Comparison of ENCODE assay signal across 19 cellular contexts in the genomic region with DNA sequence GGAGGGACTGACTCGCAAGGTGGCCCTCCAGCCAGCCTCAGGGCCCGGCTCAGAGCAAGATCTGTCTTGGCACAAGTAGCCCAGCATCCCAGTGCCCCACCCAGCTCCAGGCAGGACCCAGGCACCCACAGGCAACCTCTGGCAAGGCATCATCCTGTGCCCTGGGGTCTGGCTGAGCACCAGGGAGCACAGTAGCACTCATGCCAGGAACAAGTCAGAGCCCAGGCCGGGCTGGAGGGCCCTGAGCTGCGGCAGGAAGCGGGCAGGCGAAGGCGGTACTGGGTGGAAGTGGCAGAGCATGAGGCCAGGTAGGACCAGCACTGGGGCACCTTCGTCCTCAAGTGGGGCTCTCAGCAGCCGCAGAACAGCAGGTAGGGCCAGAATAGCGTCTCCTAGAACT. TPM values are rescaled to one million over a fixed set of nuclear protein-coding genes. Genes with fewer than 3 reads are reported as not detected.
DNase-seq lines count a peak whose midpoint lies in the region; ATAC-seq, FAIRE-seq and TF ChIP-seq lines count a peak whose summit lies in the region.
"Had no signal": no experiment of that assay in that cellular context is flagged by ENCODE, and none has a peak within 500 bp of the region (broad histone marks: within the 10 kb centered on the region; RNA-seq: fewer than 3 reads in every experiment).

No MANE protein-coding gene starts in this region.

- H2BK120ac ChIP-seq in neuronal stem cell (ENCODE audit: low read depth, low read length), result no peak overlapping the region

- H3K9ac ChIP-seq in HepG2 (ENCODE audit: insufficient read depth, low read depth, low read length) (no peak overlapping the region), neuronal stem cell (ENCODE audit: low read depth, low read length, poor library complexity) (peak overlapping the region; percentile 54)

- peak overlapping the region; percentile 85 for H2AK5ac ChIP-seq in neuronal stem cell (ENCODE audit: low read depth, low read length)

- H3K14ac ChIP-seq in neuronal stem cell (ENCODE audit: low read length), result peak overlapping the region; percentile 67

- peak overlapping the region; percentile 50 for H4K8ac ChIP-seq in neuronal stem cell (ENCODE audit: low read depth, low read length)

- H3K18ac ChIP-seq in neuronal stem cell (ENCODE audit: low read length), result peak overlapping the region; percentile 66

- H3K27ac ChIP-seq in A549, result peak overlapping the region in 1 of 2 experiments; percentile 80; a peak in 4 of 6 replicates
- no peak overlapping the region for H3K27ac ChIP-seq in HepG2 (ENCODE audit: extremely low read length, insufficient read depth, low read length)
- H3K27ac ChIP-seq in neuronal stem cell (replicated peaks; ENCODE audit: low read length), result no peak overlapping the region

- 94% methylated on average over 3 of the region's 10 CpGs for WGBS in A549 (ENCODE audit: missing lambda C conversion rate)
- no CpG with 5 or more reads among the region's 10 CpGs for WGBS in HepG2 (ENCODE audit: low lambda C conversion rate)
- no CpG with 5 or more reads among the region's 10 CpGs for WGBS in neuronal stem cell (ENCODE audit: extremely low coverage in 2 of 2, insufficient read length in 2 of 2, insufficient replicate concordance in 1 of 2), 2 donors

- no peak overlapping the region for H2BK12ac ChIP-seq in neuronal stem cell (ENCODE audit: low read length)

- H3K4me2 ChIP-seq in A549 (peak overlapping the region; percentile 1; the same call in 1 of the 3 replicates), HepG2 (ENCODE audit: low read depth, low read length) (no peak overlapping the region), neuronal stem cell (ENCODE audit: insufficient read depth, low read length, poor library complexity, severe bottlenecking) (no peak overlapping the region)

- CTCF ChIA-PET in A549 (lab: Yijun Ruan, JAX) (interaction anchor here (1.2 kb wide), 1 partner anchor 10 kb away, joined by 3 read pairs; no protein-coding TSS in a partner anchor), HepG2 (lab: Yijun Ruan, JAX; ENCODE audit: low intra/inter-chr PET ratio, low total read pairs) (no interaction called here)

- H4K20me1 ChIP-seq in HepG2 (ENCODE audit: insufficient read depth, low read length), result no peaks in the 10 kb centered on the region

- H2AFZ ChIP-seq in HepG2 (ENCODE audit: low read length), result no peak overlapping the region
- H2AFZ ChIP-seq in neuronal stem cell (ENCODE audit: low read length), result no peak overlapping the region

- intact Hi-C loops in HepG2 (cut with micrococcal nuclease; ENCODE audit: unreplicated experiment), result no loop called here

- H3K23ac ChIP-seq in neuronal stem cell (ENCODE audit: low read depth, low read length, poor library complexity), result no peak overlapping the region

- no peak for TF ChIP-seq POLR2A in A549 (IDR thresholded peaks at IDR 0.05; ENCODE audit: low read length)
- no peak for TF ChIP-seq POLR2A in HepG2 (IDR thresholded peaks at IDR 0.05; ENCODE audit: insufficient read depth in 1 of 2, low read depth in 2 of 2, low read length in 2 of 2)

- BruUV-seq in HepG2 (replicated peaks; lab: Mats Ljungman, UMichigan), result no TSS peak

- no peak overlapping the region for H2BK5ac ChIP-seq in neuronal stem cell (ENCODE audit: low read length)

- TF ChIP-seq EP300 in A549 (IDR thresholded peaks at IDR 0.05) (no peak), HepG2 (IDR thresholded peaks at IDR 0.05; ENCODE audit: low read depth in 2 of 2, low read length in 2 of 2) (no peak), HepG2 (CRISPR knock-in tag; IDR thresholded peaks at IDR 0.05; ENCODE audit: borderline replicate concordance) (no peak)

- H3K4me1 ChIP-seq in A549 (peaks cover 58% of the 10 kb centered on the region), HepG2 (ENCODE audit: insufficient read depth, low read length) (peaks cover 11% of the 10 kb centered on the region), neuronal stem cell (ENCODE audit: control insufficient read depth in 2 of 2, insufficient read depth in 1 of 2, low read depth in 1 of 2, low read length in 2 of 2) (peaks cover 2 to 4% of the 10 kb centered on the region in 2 donors)
- H3K4me1 ChIP-seq: HAP-1 had no signal

- H2BK15ac ChIP-seq in neuronal stem cell (ENCODE audit: low read length), result no peak overlapping the region

- H3K79me1 ChIP-seq in neuronal stem cell (ENCODE audit: low read depth, low read length), result peaks cover 8% of the 10 kb centered on the region

- H3K36me3 ChIP-seq in MG63 (no peaks in the 10 kb centered on the region), HepG2 (replicated peaks in 1 of 2; ENCODE audit: control insufficient read depth in 1 of 2, insufficient read depth in 2 of 2, low read length in 2 of 2) (no peaks in the 10 kb centered on the region), neuronal stem cell (replicated peaks in 1 of 2; ENCODE audit: control insufficient read depth in 2 of 2, insufficient read depth in 2 of 2, low read length in 2 of 2) (no peaks in the 10 kb centered on the region)
- H3K36me3 ChIP-seq: HAP-1 had no signal

- no peak for ATAC-seq in A549
- no peak for ATAC-seq in HepG2
- ATAC-seq: CD8-positive, alpha-beta T cell had no signal

- DNase-seq in A549 (ENCODE audit: low read depth in 1 of 2, low spot score in 1 of 2), result no peak
- peak; percentile 43 for DNase-seq in MG63
- DNase-seq in HepG2 (ENCODE audit: low spot score), result no peak
- no peak for DNase-seq in neuronal stem cell (ENCODE audit: low spot score)
- no peak for DNase-seq in NCI-H2171 treated with DMSO at 0.1 percent for 48 hours (lab: John Stamatoyannopoulos, UW)
- no peak for DNase-seq in NCI-H1694 (lab: John Stamatoyannopoulos, UW)
- DNase-seq in cortex of kidney (lab: John Stamatoyannopoulos, UW), result no peak
- DNase-seq: CD8-positive, alpha-beta T cell; COR-L47; DND-41; GDM1; IMR-90 had no signal

- H3K27me3 ChIP-seq in MG63 (peaks cover 6% of the 10 kb centered on the region; the same call in 1 of the 2 replicates), HepG2 (ENCODE audit: control insufficient read depth in 1 of 2, insufficient read depth in 2 of 2, low read length in 2 of 2) (peaks cover 8 to 34% of the 10 kb centered on the region in 2 experiments; a peak in 4 of 5 replicates), neuronal stem cell (ENCODE audit: control insufficient read depth in 3 of 3, insufficient read depth in 3 of 3, low read depth in 1 of 3, low read length in 3 of 3) (peaks cover 9 to 29% (median 28%) of the 10 kb centered on the region in 3 experiments)

- no peak for TF ChIP-seq CTCF in A549 (IDR thresholded peaks at IDR 0.05)
- TF ChIP-seq CTCF in HepG2 (CRISPR knock-in tag; IDR thresholded peaks at IDR 0.05), result no peak

- H3K4me3 ChIP-seq in A549, result no peak overlapping the region
- H3K4me3 ChIP-seq in MG63, result no peak overlapping the region
- no peak overlapping the region for H3K4me3 ChIP-seq in HepG2 (replicated peaks in 1 of 3; ENCODE audit: insufficient read depth in 1 of 3, low read depth in 2 of 3, low read length in 3 of 3)
- H3K4me3 ChIP-seq in neuronal stem cell (ENCODE audit: low read length in 2 of 2), result no peak overlapping the region
- H3K4me3 ChIP-seq: HAP-1 had no signal

- no peaks in the 10 kb centered on the region for H3K79me2 ChIP-seq in HepG2 (ENCODE audit: insufficient read depth, low read length)

- FAIRE-seq in A549 (lab: Jason Lieb, UNC) (no peak), HepG2 (lab: Jason Lieb, UNC) (no peak)
- FAIRE-seq: D721Med, GM12892, H1 had no signal

- POLR2A ChIA-PET in A549 (lab: Yijun Ruan, JAX), result no interaction called here
- POLR2A ChIA-PET in HepG2 (lab: Yijun Ruan, JAX), result no interaction called here

- no peak overlapping the region for H4K91ac ChIP-seq in neuronal stem cell (ENCODE audit: low read depth, low read length, poor library complexity)

- in situ Hi-C loops in HepG2 (cut with HindIII; ENCODE audit: extremely low pct_ligation_motif_present, low pct_unique_long_range_greater_than_20kb), result loop anchor here (5.0 kb wide), 1 partner anchor 374 kb away; no protein-coding TSS in a partner anchor

- no peak overlapping the region for H3K4ac ChIP-seq in neuronal stem cell (ENCODE audit: low read length)

- H3K9me3 ChIP-seq in A549 (peaks cover under 1% of the 10 kb centered on the region; the same call in 1 of the 3 replicates), MG63 (no peaks in the 10 kb centered on the region), HepG2 (ENCODE audit: low read length) (no peaks in the 10 kb centered on the region), neuronal stem cell (replicated peaks in 1 of 2; ENCODE audit: control insufficient read depth in 2 of 2, insufficient read depth in 1 of 2, low read depth in 1 of 2, low read length in 2 of 2) (no peaks in the 10 kb centered on the region)
- H3K9me3 ChIP-seq: HAP-1 had no signal

- no peak for TF ChIP-seq RAD21 in A549 (conservative IDR thresholded peaks at IDR 0.05 in 1 of 2, IDR thresholded peaks at IDR 0.05 in 1 of 2)
- no peak for TF ChIP-seq RAD21 in HepG2 (CRISPR knock-in tag; IDR thresholded peaks at IDR 0.05)

RNA-seq across cellular contexts. Expression of a gene that starts 5.2 kb away (rescaled TPM):
- polyA plus RNA-seq in A549 (2011; rRNA removed) (0.04 TPM in 1 of 2 replicates, not detected in the other), A549 (2017; fragmentation: RNase III; extraction: RNeasy Plus Mini Kit Qiagen cat#74134 plus additional on column Dnase treatment) (0.08 to 0.09 TPM in 2 of 3 replicates, not detected in the other), HepG2 (2011; rRNA removed) (not detected in 2 replicates)
- polyA plus RNA-seq in A549 (2012; cell fraction: cytosol; rRNA removed), result 0.09 and 0.14 TPM in 2 replicates
- 0.12 and 0.23 TPM in 2 replicates for polyA plus RNA-seq in A549 (2012; cell fraction: nucleus; rRNA removed)
- polyA minus RNA-seq in A549 (2011; rRNA and poly(A)+ RNA removed), result not detected in 2 replicates
- 0.07 TPM in 1 of 2 replicates, not detected in the other for total RNA-seq in MG63 (2014; rRNA removed; shearing (Covaris generic); ENCODE audit: low replicate concordance)
- total RNA-seq in HepG2 (2016; rRNA removed; fragmentation: Illumina TruSeq; extraction: Trizol), result not detected in 2 replicates
- not detected in 2 replicates for total RNA-seq in HepG2 (2016; cell fraction: cytosol; rRNA removed; fragmentation: Illumina TruSeq; extraction: Trizol; ENCODE audit: low read depth)
- total RNA-seq in HepG2 (2016; cell fraction: insoluble cytoplasmic fraction; rRNA removed; fragmentation: Illumina TruSeq; extraction: Trizol), result not detected in 2 replicates
- not detected in 2 replicates for total RNA-seq in HepG2 (2016; cell fraction: membrane; rRNA removed; fragmentation: Illumina TruSeq; extraction: Trizol)
- total RNA-seq in HepG2 (2016; cell fraction: nucleus; rRNA removed; fragmentation: Illumina TruSeq; extraction: Trizol), result not detected in 2 replicates
- not detected in 2 replicates for polyA plus RNA-seq in HepG2 (2011; cell fraction: cytosol; rRNA removed)
- not detected in 2 replicates for polyA plus RNA-seq in HepG2 (2011; cell fraction: nucleus; rRNA removed)
- not detected in 2 replicates for polyA plus RNA-seq in HepG2 (2012)
- not detected in 2 replicates for polyA plus RNA-seq in HepG2 (2016; cell fraction: cytosol; fragmentation: Illumina TruSeq; extraction: Trizol; ENCODE audit: low read depth)
- polyA plus RNA-seq in HepG2 (2016; cell fraction: insoluble cytoplasmic fraction; fragmentation: Illumina TruSeq; extraction: Trizol; ENCODE audit: low read depth), result not detected in 2 replicates
- polyA plus RNA-seq in HepG2 (2016; cell fraction: membrane; fragmentation: Illumina TruSeq; extraction: Trizol; ENCODE audit: low read depth), result not detected in 2 replicates
- polyA plus RNA-seq in HepG2 (2016; cell fraction: nucleus; fragmentation: Illumina TruSeq; extraction: Trizol; ENCODE audit: insufficient read depth, low read depth), result not detected in 2 replicates
- 0.10 and 7.2 TPM in 2 replicates for polyA minus RNA-seq in HepG2 (2011; rRNA and poly(A)+ RNA removed; ENCODE audit: low replicate concordance)
- polyA minus RNA-seq in HepG2 (2011; cell fraction: cytosol; rRNA and poly(A)+ RNA removed), result not detected in 2 replicates
- polyA minus RNA-seq in HepG2 (2011; cell fraction: nucleus; rRNA and poly(A)+ RNA removed), result not detected in 2 replicates
- polyA plus RNA-seq in neuronal stem cell (2013, experiment 1 of 2), result 8.3 TPM
- polyA plus RNA-seq in neuronal stem cell (2013, experiment 2 of 2), result 7.9 TPM
- total RNA-seq: A673; CD8-positive, alpha-beta T cell; IMR-90 had no signal
- polyA plus RNA-seq: BJ, CD14-positive monocyte, IMR-90 had no signal
